26 cellular contexts compared by ENCODE assay signal in genomic region chr12:75833268-75833667, GRCh38.
"Had no signal": no experiment of that assay in that cellular context is flagged by ENCODE, and none has a peak within 500 bp of the region (broad histone marks: within the 10 kb centered on the region; RNA-seq: fewer than 3 reads in every experiment).

No MANE protein-coding gene starts in this region.

- H3K36me3 Mint-ChIP-seq: mesothelial cell of epicardium, naive B cell had no signal

- H3K4me1 Mint-ChIP-seq: naive B cell had no signal

- H3K27ac Mint-ChIP-seq: mesothelial cell of epicardium, naive B cell had no signal

- H3K36me3 ChIP-seq: esophagus squamous epithelium, gastroesophageal sphincter, heart right ventricle, left lung, lower lobe of right lung had no signal

- DNase-seq: dermis blood vessel endothelial cell; dorsolateral prefrontal cortex; effector CD4-positive, alpha-beta T cell; effector memory CD4-positive, alpha-beta T cell; erythroblast; esophagus squamous epithelium; foreskin fibroblast; head of caudate nucleus; heart right ventricle; hippocampal formation; left cardiac atrium; left lung; left ventricle myocardium superior; lower lobe of right lung; mesenchymal stem cell; mucosa of descending colon; naive B cell had no signal

- H3K27me3 ChIP-seq: esophagus squamous epithelium, gastroesophageal sphincter, heart right ventricle, left lung had no signal

- ATAC-seq: esophagus mucosa, gastroesophageal sphincter, heart right ventricle, left cardiac atrium, left lung, left ventricle myocardium superior, lower lobe of right lung, mucosa of descending colon had no signal

- FAIRE-seq: colon, endothelial cell of umbilical vein, frontal cortex, islet of Langerhans, keratinocyte had no signal

- H3K4me3 ChIP-seq: coronary artery, dorsolateral prefrontal cortex, esophagus squamous epithelium, gastroesophageal sphincter, heart right ventricle, left lung, lower lobe of right lung, mucosa of descending colon had no signal

- H3K27ac ChIP-seq: coronary artery, dorsolateral prefrontal cortex, esophagus squamous epithelium, gastroesophageal sphincter, heart right ventricle, left lung, lower lobe of right lung had no signal

- H3K4me1 ChIP-seq: gastroesophageal sphincter, left lung, lower lobe of right lung had no signal

- H3K9me3 ChIP-seq: esophagus squamous epithelium, gastroesophageal sphincter, left lung, lower lobe of right lung, mucosa of descending colon had no signal

- H3K4me3 Mint-ChIP-seq: mesothelial cell of epicardium, naive B cell had no signal
